24 cellular contexts compared by ENCODE assay signal in the genomic region with DNA sequence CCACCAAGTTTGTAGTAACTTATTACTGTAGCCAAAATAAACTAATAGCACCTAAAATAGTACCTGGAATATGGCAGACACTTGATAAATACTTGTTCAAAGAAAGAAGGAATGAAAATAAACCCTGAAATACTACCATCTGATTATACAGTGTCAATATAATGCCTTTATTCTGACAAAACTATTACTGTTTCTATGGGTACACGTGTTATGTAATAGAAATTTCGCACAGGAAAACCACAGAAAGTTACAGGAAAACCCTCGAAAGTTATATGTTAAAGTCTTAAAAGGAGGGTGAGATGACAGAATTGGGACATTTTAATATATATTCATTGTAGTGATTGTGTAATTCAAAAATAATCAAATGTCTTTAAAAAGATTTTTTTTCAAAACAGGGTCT. TPM values are rescaled to one million over a fixed set of nuclear protein-coding genes. Genes with fewer than 3 reads are reported as not detected.
DNase-seq lines count a peak whose midpoint lies in the region; ATAC-seq, FAIRE-seq and TF ChIP-seq lines count a peak whose summit lies in the region.
"Had no signal": no experiment of that assay in that cellular context is flagged by ENCODE, and none has a peak within 500 bp of the region (broad histone marks: within the 10 kb centered on the region; RNA-seq: fewer than 3 reads in every experiment).

No MANE protein-coding gene starts in this region.

- H3K9ac ChIP-seq in SK-N-MC (ENCODE audit: insufficient read length): no peak overlapping the region

- H3K27me3 ChIP-seq in CD4-positive, alpha-beta T cell (ENCODE audit: control insufficient read depth, insufficient read depth, low read length): no peaks in the 10 kb centered on the region

- H3K4me3 ChIP-seq in A549 (no peak overlapping the region), SK-N-MC (no peak overlapping the region)

- peaks cover 70% of the 10 kb centered on the region for H3K36me3 Mint-ChIP-seq in CD4-positive, alpha-beta T cell (ENCODE audit: low read depth)
- peaks cover 46% of the 10 kb centered on the region for H3K36me3 Mint-ChIP-seq in effector memory CD8-positive, alpha-beta T cell (ENCODE audit: insufficient read depth)

- no peaks in the 10 kb centered on the region for H3K36me3 ChIP-seq in SK-N-MC (ENCODE audit: insufficient read depth, low read length)

- no peak overlapping the region for H3K4me2 ChIP-seq in A549

- no peak for DNase-seq in A549 (ENCODE audit: low read depth in 1 of 2, low spot score in 1 of 2)
- no peak for DNase-seq in CD4-positive, alpha-beta T cell
- peak; percentile 20 for DNase-seq in SK-N-MC (ENCODE audit: low read depth, low spot score)
- DNase-seq in effector memory CD8-positive, alpha-beta T cell: no peak
- DNase-seq in GM19238 (ENCODE audit: insufficient read length, low spot score): no peak
- DNase-seq in GDM1 (lab: John Stamatoyannopoulos, UW): no peak
- DNase-seq: ACHN; CD8-positive, alpha-beta T cell; COR-L47; DMS 273 treated with DMSO at 0.1 percent for 48 hours; DMS53; DND-41; EL; GOT3; H7; HFFc6; KG1 had no signal

- WGBS in A549 (ENCODE audit: missing lambda C conversion rate): 62% methylated on average over 3 of the region's 3 CpGs

- no peak for TF ChIP-seq POLR2A in A549 (IDR thresholded peaks at IDR 0.05; ENCODE audit: low read length)

- intact Hi-C loops in CD4-positive, alpha-beta T cell (cut with DNase I, micrococcal nuclease): no loop called here

- H3K4me3 Mint-ChIP-seq in CD4-positive, alpha-beta T cell: no peak overlapping the region
- H3K4me3 Mint-ChIP-seq in effector memory CD8-positive, alpha-beta T cell: peak overlapping the region; percentile 43 to 60
- H3K4me3 Mint-ChIP-seq: CD8-positive, alpha-beta T cell; HFFc6; IgD-negative memory B cell had no signal

- H3K27ac ChIP-seq in A549 (no peak overlapping the region), SK-N-MC (no peak overlapping the region)
- no peak overlapping the region for H3K27ac ChIP-seq in CD4-positive, alpha-beta T cell (ENCODE audit: low read depth, low read length)
- H3K27ac ChIP-seq: C4-2B had no signal

- H3K4me1 Mint-ChIP-seq in CD4-positive, alpha-beta T cell (ENCODE audit: low read depth): peaks cover 29% of the 10 kb centered on the region
- H3K4me1 Mint-ChIP-seq in effector memory CD8-positive, alpha-beta T cell (ENCODE audit: low read depth in 2 of 2): peaks cover 21 to 52% of the 10 kb centered on the region in 2 donors

- no peak for TF ChIP-seq CTCF in A549 (IDR thresholded peaks at IDR 0.05)
- TF ChIP-seq CTCF in CD4-positive, alpha-beta T cell (IDR thresholded peaks at IDR 0.05): no peak

- no peaks in the 10 kb centered on the region for H3K4me1 ChIP-seq in A549

- TF ChIP-seq RAD21 in A549 (conservative IDR thresholded peaks at IDR 0.05 in 1 of 2, IDR thresholded peaks at IDR 0.05 in 1 of 2): no peak

- FAIRE-seq in A549 (lab: Jason Lieb, UNC): peak; percentile 86
- FAIRE-seq: GM12892, GM18507, HepG2 had no signal

- POLR2A ChIA-PET in A549 (lab: Yijun Ruan, JAX): interaction anchor here (0.7 kb wide), 1 partner anchor 138 kb away, joined by 4 read pairs; no protein-coding TSS in a partner anchor
- POLR2A ChIA-PET in CD4-positive, alpha-beta T cell (lab: Charles Lee): no interaction called here

- H3K27me3 Mint-ChIP-seq in CD4-positive, alpha-beta T cell: no peaks in the 10 kb centered on the region
- H3K27me3 Mint-ChIP-seq in effector memory CD8-positive, alpha-beta T cell: no peaks in the 10 kb centered on the region
- H3K27me3 Mint-ChIP-seq: IgD-negative memory B cell had no signal

- CTCF ChIA-PET in A549 (lab: Yijun Ruan, JAX): interaction anchor here (1.8 kb wide), 1 partner anchor 51 kb away, joined by 8 read pairs; no protein-coding TSS in a partner anchor
- CTCF ChIA-PET in CD4-positive, alpha-beta T cell (lab: Charles Lee): no interaction called here

- H3K9me3 ChIP-seq in A549 (no peaks in the 10 kb centered on the region), SK-N-MC (ENCODE audit: low read depth, low read length) (no peaks in the 10 kb centered on the region)
- no peaks in the 10 kb centered on the region for H3K9me3 ChIP-seq in CD4-positive, alpha-beta T cell (ENCODE audit: control insufficient read depth, low read length)

- no peaks in the 10 kb centered on the region for H3K9me3 Mint-ChIP-seq in CD4-positive, alpha-beta T cell
- no peaks in the 10 kb centered on the region for H3K9me3 Mint-ChIP-seq in effector memory CD8-positive, alpha-beta T cell
- H3K9me3 Mint-ChIP-seq: CD8-positive, alpha-beta T cell; HFFc6; IgD-negative memory B cell had no signal

- peak overlapping the region; percentile 57 for H3K27ac Mint-ChIP-seq in CD4-positive, alpha-beta T cell
- H3K27ac Mint-ChIP-seq in effector memory CD8-positive, alpha-beta T cell: peak overlapping the region; percentile 80 to 82
- H3K27ac Mint-ChIP-seq: CD8-positive, alpha-beta T cell; HFFc6; IgD-negative memory B cell had no signal

- no peak for ATAC-seq in A549
- ATAC-seq in CD4-positive, alpha-beta T cell (ENCODE audit: poor library complexity): no peak
- peak; percentile 53 for ATAC-seq in effector memory CD8-positive, alpha-beta T cell (replicated peaks)
- no peak for ATAC-seq in GM18520 (IDR thresholded peaks at IDR 0.05; ENCODE audit: unreplicated experiment)
- ATAC-seq: CD8-positive, alpha-beta T cell; HCT116; HepG2 had no signal

- no peak for TF ChIP-seq EP300 in A549 (IDR thresholded peaks at IDR 0.05)

TF ChIP-seq in A549, 52 proteins besides CTCF, POLR2A, EP300 and RAD21:
- TF ChIP-seq MYC (IDR thresholded peaks at IDR 0.05; ENCODE audit: borderline replicate concordance, low read length): no peak
- no peak for TF ChIP-seq NR3C1 (IDR thresholded peaks at IDR 0.05)
- TF ChIP-seq FOSL2 (IDR thresholded peaks at IDR 0.05): no peak
- TF ChIP-seq FOSL2 (CRISPR knock-in tag; IDR thresholded peaks at IDR 0.05): no peak
- no peak for TF ChIP-seq BHLHE40 (IDR thresholded peaks at IDR 0.05; ENCODE audit: low read depth, low read length)
- TF ChIP-seq HES2 (IDR thresholded peaks at IDR 0.05): no peak
- no peak for TF ChIP-seq FOSB (CRISPR knock-in tag; IDR thresholded peaks at IDR 0.05)
- TF ChIP-seq ZC3H11A (IDR thresholded peaks at IDR 0.05): no peak
- no peak for TF ChIP-seq RNF2 (IDR thresholded peaks at IDR 0.05; ENCODE audit: borderline replicate concordance, low read depth)
TF ChIP-seq in A549: peak in this region for 0.

RNA-seq across cellular contexts. Expression of gene ETFA, which starts 28.8 kb away (rescaled TPM):
- polyA plus RNA-seq in A549 (2011; rRNA removed) (395 and 412 TPM in 2 replicates), A549 (2017; fragmentation: RNase III; extraction: RNeasy Plus Mini Kit Qiagen cat#74134 plus additional on column Dnase treatment) (235 to 243 TPM (median 243 TPM) in 3 replicates)
- 207 and 218 TPM in 2 replicates for polyA plus RNA-seq in A549 (2012; cell fraction: cytosol; rRNA removed)
- 73.2 and 78.9 TPM in 2 replicates for polyA plus RNA-seq in A549 (2012; cell fraction: nucleus; rRNA removed)
- 159 and 171 TPM in 2 replicates for polyA minus RNA-seq in A549 (2011; rRNA and poly(A)+ RNA removed)
- total RNA-seq in CD4-positive, alpha-beta T cell: 10 to 100 TPM; 11.4 to 15.2 TPM

RNA-seq across cellular contexts. Expression of gene ISL2, which starts 54.1 kb away (rescaled TPM):
- polyA plus RNA-seq in A549 (2011; rRNA removed) (2.6 TPM in 2 replicates), A549 (2017; fragmentation: RNase III; extraction: RNeasy Plus Mini Kit Qiagen cat#74134 plus additional on column Dnase treatment) (2.6 to 3.8 TPM (median 3.2 TPM) in 3 replicates)
- 6.5 and 7.1 TPM in 2 replicates for polyA plus RNA-seq in A549 (2012; cell fraction: cytosol; rRNA removed)
- 27.0 and 30.9 TPM in 2 replicates for polyA plus RNA-seq in A549 (2012; cell fraction: nucleus; rRNA removed)
- polyA minus RNA-seq in A549 (2011; rRNA and poly(A)+ RNA removed): 2.5 and 3.2 TPM in 2 replicates
- total RNA-seq in CD4-positive, alpha-beta T cell: not detected
- total RNA-seq: CD8-positive, alpha-beta T cell; H7 had no signal
